8 cellular contexts compared by ENCODE assay signal in the genomic region with DNA sequence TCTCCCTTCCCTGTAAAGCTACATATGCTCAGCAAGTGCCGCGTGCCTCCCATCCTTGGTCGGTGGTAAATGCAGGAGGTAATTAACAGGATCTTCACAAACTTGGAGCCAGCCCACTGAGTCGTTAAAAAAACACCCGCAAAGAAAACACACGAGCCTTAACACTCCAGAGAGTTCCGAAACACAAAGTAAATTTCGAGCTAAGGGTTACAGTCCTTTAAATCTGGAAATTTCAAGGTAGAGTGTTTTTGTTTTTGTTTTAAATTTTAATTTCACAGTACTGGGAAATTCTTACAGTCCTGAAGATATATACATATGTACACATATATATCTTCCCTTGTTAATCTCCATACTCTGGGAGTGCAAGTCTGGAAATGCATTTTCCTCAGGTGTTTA. TPM values are rescaled to one million over a fixed set of nuclear protein-coding genes. Genes with fewer than 3 reads are reported as not detected.
DNase-seq lines count a peak whose midpoint lies in the region; ATAC-seq and TF ChIP-seq lines count a peak whose summit lies in the region.

No MANE protein-coding gene starts in this region.

- H3K4me3 ChIP-seq in Peyer's patch (peak overlapping the region; percentile 87 to 99 (median 96)), fibroblast of lung (replicated peaks in 1 of 4; ENCODE audit: control extremely low read depth in 1 of 4, insufficient read depth in 1 of 4, low read depth in 3 of 4, low read length in 4 of 4) (peak overlapping the region; percentile 48 to 95 (median 78)), skeletal muscle cell (ENCODE audit: low read depth, low read length) (peak overlapping the region; percentile 75)

- no peak overlapping the region for H2AFZ ChIP-seq in fibroblast of lung (ENCODE audit: low read length)

- H3K9ac ChIP-seq in fibroblast of lung (ENCODE audit: insufficient read depth, low read length): peak overlapping the region; percentile 97

- DNase-seq in Peyer's patch: peak in 1 of 3 donors; percentile 36
- no peak for DNase-seq in fibroblast of lung (ENCODE audit: low read depth in 2 of 2)
- DNase-seq in skeletal muscle cell (ENCODE audit: low read depth): no peak
- no peak for DNase-seq in GM03348 (ENCODE audit: low spot score)

- H3K9me3 ChIP-seq in Peyer's patch: no peaks in the 10 kb centered on the region
- no peaks in the 10 kb centered on the region for H3K9me3 ChIP-seq in fibroblast of lung (ENCODE audit: control insufficient read depth, insufficient read depth, low read depth, low read length)

- H3K27ac ChIP-seq in Peyer's patch (peak overlapping the region; percentile 86 to 99 (median 96)), fibroblast of lung (ENCODE audit: insufficient read depth, low read length) (peak overlapping the region; percentile 90)

- no peaks in the 10 kb centered on the region for H4K20me1 ChIP-seq in fibroblast of lung (ENCODE audit: control insufficient read depth, extremely low read depth, insufficient read depth, low read length)

- H3K36me3 ChIP-seq in Peyer's patch: no peaks in the 10 kb centered on the region
- no peaks in the 10 kb centered on the region for H3K36me3 ChIP-seq in fibroblast of lung (ENCODE audit: control insufficient read depth, insufficient read depth, low read length)

- no peak for TF ChIP-seq CTCF in Peyer's patch (IDR thresholded peaks at IDR 0.05)
- TF ChIP-seq CTCF in fibroblast of lung (conservative IDR thresholded peaks at IDR 0.05 in 1 of 2, IDR thresholded peaks at IDR 0.05 in 1 of 2; ENCODE audit: low read depth in 1 of 2, low read length in 2 of 2): no peak

- peak; percentile 2 for ATAC-seq in GM19372 (IDR thresholded peaks at IDR 0.05; ENCODE audit: low read depth, unreplicated experiment)
- ATAC-seq in GM19397 (IDR thresholded peaks at IDR 0.05; ENCODE audit: unreplicated experiment): no peak
- no peak for ATAC-seq in GM18909 (IDR thresholded peaks at IDR 0.05; ENCODE audit: poor library complexity, unreplicated experiment)
- ATAC-seq in GM21390 (IDR thresholded peaks at IDR 0.05; ENCODE audit: unreplicated experiment): no peak

- no peaks in the 10 kb centered on the region for H3K27me3 ChIP-seq in Peyer's patch
- no peaks in the 10 kb centered on the region for H3K27me3 ChIP-seq in fibroblast of lung (ENCODE audit: control insufficient read depth, insufficient read depth, low read length)

- peaks cover 23% of the 10 kb centered on the region for H3K79me2 ChIP-seq in fibroblast of lung (ENCODE audit: control insufficient read depth, insufficient read depth, low read length)

- peak in 1 of 2 donors; percentile 4 for TF ChIP-seq POLR2A in Peyer's patch (IDR thresholded peaks at IDR 0.05)

- H3K4me2 ChIP-seq in fibroblast of lung (ENCODE audit: extremely low read depth, insufficient read depth, low read length): peak overlapping the region; percentile 61

- H3K4me1 ChIP-seq in Peyer's patch (peaks cover 0 to 27% (median 5%) of the 10 kb centered on the region in 4 donors), fibroblast of lung (ENCODE audit: control insufficient read depth, extremely low read depth, insufficient read depth, low read length) (no peaks in the 10 kb centered on the region)

RNA-seq across cellular contexts. Expression of a gene that starts 1.1 kb away (rescaled TPM):
- 10 to 100 TPM; 26.8 to 39.6 (median 29.8) TPM for total RNA-seq in Peyer's patch
- total RNA-seq in fibroblast of lung: 17.5 and 20.0 TPM in 2 replicates
- polyA plus RNA-seq in fibroblast of lung: 25.3 and 28.6 TPM in 2 replicates
- 16.7 and 17.3 TPM in 2 replicates for polyA plus RNA-seq in fibroblast of lung (2012)
- polyA minus RNA-seq in fibroblast of lung (ENCODE audit: low replicate concordance): 5.9 and 13.9 TPM in 2 replicates
